1 cellular context compared by ENCODE assay signal in the genomic region with DNA sequence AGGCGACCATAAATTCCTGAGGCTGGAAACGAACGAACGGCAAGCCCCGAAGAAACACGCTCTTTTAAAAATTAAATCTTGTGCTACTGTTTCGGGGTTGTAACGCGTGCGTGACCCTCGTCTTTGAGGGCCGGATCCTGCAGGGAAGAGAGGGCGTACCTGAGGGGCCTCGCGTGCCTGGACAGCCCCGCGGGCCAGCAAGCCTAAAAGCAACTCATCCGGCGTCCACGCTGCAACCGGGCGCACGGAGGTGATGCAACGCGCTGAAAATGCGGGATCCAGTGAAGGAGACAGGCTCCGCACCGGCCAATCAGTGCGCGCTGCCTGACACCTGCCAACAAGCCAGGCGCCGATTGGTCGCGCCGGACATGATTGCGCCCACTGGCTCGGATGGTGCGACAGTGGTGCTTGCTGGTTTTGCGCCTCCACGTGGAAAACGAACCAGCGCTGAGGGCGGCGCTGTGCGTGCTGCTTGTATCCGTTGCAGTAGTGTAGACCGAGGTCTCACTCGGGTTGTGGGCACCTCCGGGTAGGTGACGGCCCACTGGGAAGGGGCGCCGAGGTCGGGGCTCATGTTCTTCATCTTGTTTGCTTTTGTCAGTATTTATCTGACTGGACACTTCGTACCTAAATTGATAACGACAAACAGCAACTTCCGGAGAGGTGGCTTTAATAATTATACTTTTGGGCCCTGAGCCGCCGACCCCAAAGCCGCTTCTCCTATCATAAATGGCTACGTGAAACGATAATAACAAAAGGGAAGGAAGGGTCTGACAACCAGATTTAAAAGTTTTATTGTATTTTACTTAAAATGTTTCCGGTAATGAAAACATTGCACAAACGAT.
TF ChIP-seq lines count a peak whose summit lies in the region.

A gene (minus strand): TSS at position 246 of the 845 bp plus-strand sequence. CDS start 4,278 bp downstream, outside the sequence.

TF ChIP-seq in HEK293, 187 proteins besides CTCF, POLR2A, EP300 and RAD21 (continued from another document and continues in another):
- TF ChIP-seq, protein P1, sequence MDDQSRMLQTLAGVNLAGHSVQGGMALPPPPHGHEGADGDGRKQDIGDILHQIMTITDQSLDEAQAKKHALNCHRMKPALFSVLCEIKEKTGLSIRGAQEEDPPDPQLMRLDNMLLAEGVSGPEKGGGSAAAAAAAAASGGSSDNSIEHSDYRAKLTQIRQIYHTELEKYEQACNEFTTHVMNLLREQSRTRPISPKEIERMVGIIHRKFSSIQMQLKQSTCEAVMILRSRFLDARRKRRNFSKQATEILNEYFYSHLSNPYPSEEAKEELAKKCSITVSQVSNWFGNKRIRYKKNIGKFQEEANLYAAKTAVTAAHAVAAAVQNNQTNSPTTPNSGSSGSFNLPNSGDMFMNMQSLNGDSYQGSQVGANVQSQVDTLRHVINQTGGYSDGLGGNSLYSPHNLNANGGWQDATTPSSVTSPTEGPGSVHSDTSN (CRISPR knock-in tag; IDR thresholded peaks at IDR 0.05) = peak; percentile 94
- no peak for TF ChIP-seq ZNF214 (tag by site-specific recombination; IDR thresholded peaks at IDR 0.05; ENCODE audit: borderline replicate concordance)
- no peak for TF ChIP-seq ZNF785 (tag by site-specific recombination; IDR thresholded peaks at IDR 0.05)
- TF ChIP-seq ZNF140 (tag by site-specific recombination; IDR thresholded peaks at IDR 0.05) = no peak
- no peak for TF ChIP-seq ZNF37A (tag by site-specific recombination; IDR thresholded peaks at IDR 0.05)
- peak; percentile 76 for TF ChIP-seq ZNF600 (tag by site-specific recombination; IDR thresholded peaks at IDR 0.05)
- TF ChIP-seq, protein P2, sequence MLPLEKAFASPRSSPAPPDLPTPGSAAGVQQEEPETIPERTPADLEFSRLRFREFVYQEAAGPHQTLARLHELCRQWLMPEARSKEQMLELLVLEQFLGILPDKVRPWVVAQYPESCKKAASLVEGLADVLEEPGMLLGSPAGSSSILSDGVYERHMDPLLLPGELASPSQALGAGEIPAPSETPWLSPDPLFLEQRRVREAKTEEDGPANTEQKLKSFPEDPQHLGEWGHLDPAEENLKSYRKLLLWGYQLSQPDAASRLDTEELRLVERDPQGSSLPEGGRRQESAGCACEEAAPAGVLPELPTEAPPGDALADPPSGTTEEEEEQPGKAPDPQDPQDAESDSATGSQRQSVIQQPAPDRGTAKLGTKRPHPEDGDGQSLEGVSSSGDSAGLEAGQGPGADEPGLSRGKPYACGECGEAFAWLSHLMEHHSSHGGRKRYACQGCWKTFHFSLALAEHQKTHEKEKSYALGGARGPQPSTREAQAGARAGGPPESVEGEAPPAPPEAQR (tag by site-specific recombination; IDR thresholded peaks at IDR 0.05) = no peak
- TF ChIP-seq, protein P3, sequence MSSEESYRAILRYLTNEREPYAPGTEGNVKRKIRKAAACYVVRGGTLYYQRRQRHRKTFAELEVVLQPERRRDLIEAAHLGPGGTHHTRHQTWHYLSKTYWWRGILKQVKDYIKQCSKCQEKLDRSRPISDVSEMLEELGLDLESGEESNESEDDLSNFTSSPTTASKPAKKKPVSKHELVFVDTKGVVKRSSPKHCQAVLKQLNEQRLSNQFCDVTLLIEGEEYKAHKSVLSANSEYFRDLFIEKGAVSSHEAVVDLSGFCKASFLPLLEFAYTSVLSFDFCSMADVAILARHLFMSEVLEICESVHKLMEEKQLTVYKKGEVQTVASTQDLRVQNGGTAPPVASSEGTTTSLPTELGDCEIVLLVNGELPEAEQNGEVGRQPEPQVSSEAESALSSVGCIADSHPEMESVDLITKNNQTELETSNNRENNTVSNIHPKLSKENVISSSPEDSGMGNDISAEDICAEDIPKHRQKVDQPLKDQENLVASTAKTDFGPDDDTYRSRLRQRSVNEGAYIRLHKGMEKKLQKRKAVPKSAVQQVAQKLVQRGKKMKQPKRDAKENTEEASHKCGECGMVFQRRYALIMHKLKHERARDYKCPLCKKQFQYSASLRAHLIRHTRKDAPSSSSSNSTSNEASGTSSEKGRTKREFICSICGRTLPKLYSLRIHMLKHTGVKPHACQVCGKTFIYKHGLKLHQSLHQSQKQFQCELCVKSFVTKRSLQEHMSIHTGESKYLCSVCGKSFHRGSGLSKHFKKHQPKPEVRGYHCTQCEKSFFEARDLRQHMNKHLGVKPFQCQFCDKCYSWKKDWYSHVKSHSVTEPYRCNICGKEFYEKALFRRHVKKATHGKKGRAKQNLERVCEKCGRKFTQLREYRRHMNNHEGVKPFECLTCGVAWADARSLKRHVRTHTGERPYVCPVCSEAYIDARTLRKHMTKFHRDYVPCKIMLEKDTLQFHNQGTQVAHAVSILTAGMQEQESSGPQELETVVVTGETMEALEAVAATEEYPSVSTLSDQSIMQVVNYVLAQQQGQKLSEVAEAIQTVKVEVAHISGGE (tag by site-specific recombination; conservative IDR thresholded peaks at IDR 0.05; ENCODE audit: low read depth) = peak; percentile 56
- no peak for TF ChIP-seq ZBTB21 (tag by site-specific recombination; IDR thresholded peaks at IDR 0.05)
- peak; percentile 97 for TF ChIP-seq HOXD13 (CRISPR knock-in tag; IDR thresholded peaks at IDR 0.05; ENCODE audit: borderline replicate concordance)
- TF ChIP-seq WT1 (tag by site-specific recombination; IDR thresholded peaks at IDR 0.05) = no peak
- TF ChIP-seq GLIS2 (tag by site-specific recombination; IDR thresholded peaks at IDR 0.05) = no peak
- TF ChIP-seq, protein P4, sequence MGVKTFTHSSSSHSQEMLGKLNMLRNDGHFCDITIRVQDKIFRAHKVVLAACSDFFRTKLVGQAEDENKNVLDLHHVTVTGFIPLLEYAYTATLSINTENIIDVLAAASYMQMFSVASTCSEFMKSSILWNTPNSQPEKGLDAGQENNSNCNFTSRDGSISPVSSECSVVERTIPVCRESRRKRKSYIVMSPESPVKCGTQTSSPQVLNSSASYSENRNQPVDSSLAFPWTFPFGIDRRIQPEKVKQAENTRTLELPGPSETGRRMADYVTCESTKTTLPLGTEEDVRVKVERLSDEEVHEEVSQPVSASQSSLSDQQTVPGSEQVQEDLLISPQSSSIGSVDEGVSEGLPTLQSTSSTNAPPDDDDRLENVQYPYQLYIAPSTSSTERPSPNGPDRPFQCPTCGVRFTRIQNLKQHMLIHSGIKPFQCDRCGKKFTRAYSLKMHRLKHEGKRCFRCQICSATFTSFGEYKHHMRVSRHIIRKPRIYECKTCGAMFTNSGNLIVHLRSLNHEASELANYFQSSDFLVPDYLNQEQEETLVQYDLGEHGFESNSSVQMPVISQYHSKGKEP (tag by site-specific recombination; IDR thresholded peaks at IDR 0.05) = 0 out of 2 replicates have a peak, but pooled peaks have one; percentile 19
- no peak for TF ChIP-seq ZNF623 (tag by site-specific recombination; IDR thresholded peaks at IDR 0.05)
- TF ChIP-seq, protein P5, sequence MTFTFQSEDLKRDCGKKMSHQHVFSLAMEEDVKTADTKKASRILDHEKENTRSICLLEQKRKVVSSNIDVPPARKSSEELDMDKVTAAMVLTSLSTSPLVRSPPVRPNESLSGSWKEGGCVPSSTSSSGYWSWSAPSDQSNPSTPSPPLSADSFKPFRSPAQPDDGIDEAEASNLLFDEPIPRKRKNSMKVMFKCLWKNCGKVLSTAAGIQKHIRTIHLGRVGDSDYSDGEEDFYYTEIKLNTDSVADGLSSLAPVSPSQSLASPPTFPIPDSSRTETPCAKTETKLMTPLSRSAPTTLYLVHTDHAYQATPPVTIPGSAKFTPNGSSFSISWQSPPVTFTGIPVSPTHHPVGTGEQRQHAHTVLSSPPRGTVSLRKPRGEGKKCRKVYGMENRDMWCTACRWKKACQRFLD (tag by site-specific recombination; IDR thresholded peaks at IDR 0.05) = no peak
- no peak for TF ChIP-seq ZNF132 (tag by site-specific recombination; IDR thresholded peaks at IDR 0.05; ENCODE audit: borderline replicate concordance)
- no peak for TF ChIP-seq ZNF501 (tag by site-specific recombination; IDR thresholded peaks at IDR 0.05)
- TF ChIP-seq ZNF561 (tag by site-specific recombination; IDR thresholded peaks at IDR 0.05; ENCODE audit: borderline replicate concordance) = peak; percentile 66; the same call in 1 of the 2 replicates
- TF ChIP-seq ZNF2 (tag by site-specific recombination; IDR thresholded peaks at IDR 0.05) = peak; percentile 62
- peak; percentile 87; the same call in 1 of the 2 replicates for TF ChIP-seq ZEB2 (tag by site-specific recombination; IDR thresholded peaks at IDR 0.05)
- TF ChIP-seq, protein P6, sequence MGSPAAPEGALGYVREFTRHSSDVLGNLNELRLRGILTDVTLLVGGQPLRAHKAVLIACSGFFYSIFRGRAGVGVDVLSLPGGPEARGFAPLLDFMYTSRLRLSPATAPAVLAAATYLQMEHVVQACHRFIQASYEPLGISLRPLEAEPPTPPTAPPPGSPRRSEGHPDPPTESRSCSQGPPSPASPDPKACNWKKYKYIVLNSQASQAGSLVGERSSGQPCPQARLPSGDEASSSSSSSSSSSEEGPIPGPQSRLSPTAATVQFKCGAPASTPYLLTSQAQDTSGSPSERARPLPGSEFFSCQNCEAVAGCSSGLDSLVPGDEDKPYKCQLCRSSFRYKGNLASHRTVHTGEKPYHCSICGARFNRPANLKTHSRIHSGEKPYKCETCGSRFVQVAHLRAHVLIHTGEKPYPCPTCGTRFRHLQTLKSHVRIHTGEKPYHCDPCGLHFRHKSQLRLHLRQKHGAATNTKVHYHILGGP (tag by site-specific recombination; IDR thresholded peaks at IDR 0.05) = no peak
- TF ChIP-seq FEZF1 (tag by site-specific recombination; IDR thresholded peaks at IDR 0.05) = no peak; the same call in 1 of the 2 replicates
- TF ChIP-seq ZNF169 (tag by site-specific recombination; IDR thresholded peaks at IDR 0.05) = no peak
- TF ChIP-seq KLF7 (tag by site-specific recombination; IDR thresholded peaks at IDR 0.05; ENCODE audit: borderline replicate concordance) = no peak
- TF ChIP-seq, protein P7, sequence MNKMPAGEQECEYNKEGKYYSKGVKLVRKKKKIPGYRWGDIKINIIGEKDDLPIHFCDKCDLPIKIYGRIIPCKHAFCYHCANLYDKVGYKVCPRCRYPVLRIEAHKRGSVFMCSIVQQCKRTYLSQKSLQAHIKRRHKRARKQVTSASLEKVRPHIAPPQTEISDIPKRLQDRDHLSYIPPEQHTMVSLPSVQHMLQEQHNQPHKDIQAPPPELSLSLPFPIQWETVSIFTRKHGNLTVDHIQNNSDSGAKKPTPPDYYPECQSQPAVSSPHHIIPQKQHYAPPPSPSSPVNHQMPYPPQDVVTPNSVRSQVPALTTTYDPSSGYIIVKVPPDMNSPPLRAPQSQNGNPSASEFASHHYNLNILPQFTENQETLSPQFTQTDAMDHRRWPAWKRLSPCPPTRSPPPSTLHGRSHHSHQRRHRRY (tag by site-specific recombination; IDR thresholded peaks at IDR 0.05) = no peak
- no peak for TF ChIP-seq ZNF792 (tag by site-specific recombination; IDR thresholded peaks at IDR 0.05)
- TF ChIP-seq ZNF19 (tag by site-specific recombination; IDR thresholded peaks at IDR 0.05; ENCODE audit: low read depth) = no peak
- TF ChIP-seq ZBTB8A (tag by site-specific recombination; IDR thresholded peaks at IDR 0.05) = peak; percentile 83
- no peak for TF ChIP-seq ZNF121 (tag by site-specific recombination; IDR thresholded peaks at IDR 0.05)
- TF ChIP-seq ZNF596 (tag by site-specific recombination; IDR thresholded peaks at IDR 0.05) = no peak
- no peak for TF ChIP-seq ZNF157 (tag by site-specific recombination; IDR thresholded peaks at IDR 0.05)
- 0 out of 2 replicates have a peak, but pooled peaks have one; percentile 42 for TF ChIP-seq KLF8 (tag by site-specific recombination; IDR thresholded peaks at IDR 0.05)
- TF ChIP-seq, protein P8, sequence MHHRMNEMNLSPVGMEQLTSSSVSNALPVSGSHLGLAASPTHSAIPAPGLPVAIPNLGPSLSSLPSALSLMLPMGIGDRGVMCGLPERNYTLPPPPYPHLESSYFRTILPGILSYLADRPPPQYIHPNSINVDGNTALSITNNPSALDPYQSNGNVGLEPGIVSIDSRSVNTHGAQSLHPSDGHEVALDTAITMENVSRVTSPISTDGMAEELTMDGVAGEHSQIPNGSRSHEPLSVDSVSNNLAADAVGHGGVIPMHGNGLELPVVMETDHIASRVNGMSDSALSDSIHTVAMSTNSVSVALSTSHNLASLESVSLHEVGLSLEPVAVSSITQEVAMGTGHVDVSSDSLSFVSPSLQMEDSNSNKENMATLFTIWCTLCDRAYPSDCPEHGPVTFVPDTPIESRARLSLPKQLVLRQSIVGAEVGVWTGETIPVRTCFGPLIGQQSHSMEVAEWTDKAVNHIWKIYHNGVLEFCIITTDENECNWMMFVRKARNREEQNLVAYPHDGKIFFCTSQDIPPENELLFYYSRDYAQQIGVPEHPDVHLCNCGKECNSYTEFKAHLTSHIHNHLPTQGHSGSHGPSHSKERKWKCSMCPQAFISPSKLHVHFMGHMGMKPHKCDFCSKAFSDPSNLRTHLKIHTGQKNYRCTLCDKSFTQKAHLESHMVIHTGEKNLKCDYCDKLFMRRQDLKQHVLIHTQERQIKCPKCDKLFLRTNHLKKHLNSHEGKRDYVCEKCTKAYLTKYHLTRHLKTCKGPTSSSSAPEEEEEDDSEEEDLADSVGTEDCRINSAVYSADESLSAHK (tag by site-specific recombination; IDR thresholded peaks at IDR 0.05) = no peak
- TF ChIP-seq ZNF335 (tag by site-specific recombination; conservative IDR thresholded peaks at IDR 0.05) = peak; percentile 68
- TF ChIP-seq SETDB1 (IDR thresholded peaks at IDR 0.05; ENCODE audit: insufficient read length, low read length) = no peak
- no peak for TF ChIP-seq ZNF677 (tag by site-specific recombination; IDR thresholded peaks at IDR 0.05)
- TF ChIP-seq YY2 (tag by site-specific recombination; IDR thresholded peaks at IDR 0.05) = no peak
- TF ChIP-seq ZBTB17 (tag by site-specific recombination; IDR thresholded peaks at IDR 0.05) = peak; percentile 74
- TF ChIP-seq BCL11B (tag by site-specific recombination; IDR thresholded peaks at IDR 0.05; ENCODE audit: low read depth) = no peak
- peak; percentile 68 for TF ChIP-seq ZNF629 (tag by site-specific recombination; IDR thresholded peaks at IDR 0.05)
- 0 out of 2 replicates have a peak, but pooled peaks have one; percentile 32 for TF ChIP-seq KLF9 (tag by site-specific recombination; IDR thresholded peaks at IDR 0.05; ENCODE audit: low read depth)
- TF ChIP-seq SP2 (tag by site-specific recombination; IDR thresholded peaks at IDR 0.05) = peak; percentile 78
- TF ChIP-seq, protein P9, sequence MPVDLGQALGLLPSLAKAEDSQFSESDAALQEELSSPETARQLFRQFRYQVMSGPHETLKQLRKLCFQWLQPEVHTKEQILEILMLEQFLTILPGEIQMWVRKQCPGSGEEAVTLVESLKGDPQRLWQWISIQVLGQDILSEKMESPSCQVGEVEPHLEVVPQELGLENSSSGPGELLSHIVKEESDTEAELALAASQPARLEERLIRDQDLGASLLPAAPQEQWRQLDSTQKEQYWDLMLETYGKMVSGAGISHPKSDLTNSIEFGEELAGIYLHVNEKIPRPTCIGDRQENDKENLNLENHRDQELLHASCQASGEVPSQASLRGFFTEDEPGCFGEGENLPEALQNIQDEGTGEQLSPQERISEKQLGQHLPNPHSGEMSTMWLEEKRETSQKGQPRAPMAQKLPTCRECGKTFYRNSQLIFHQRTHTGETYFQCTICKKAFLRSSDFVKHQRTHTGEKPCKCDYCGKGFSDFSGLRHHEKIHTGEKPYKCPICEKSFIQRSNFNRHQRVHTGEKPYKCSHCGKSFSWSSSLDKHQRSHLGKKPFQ (tag by site-specific recombination; IDR thresholded peaks at IDR 0.05) = no peak
- no peak for TF ChIP-seq ZNF211 (tag by site-specific recombination; IDR thresholded peaks at IDR 0.05; ENCODE audit: low read depth)
- peak; percentile 70 for TF ChIP-seq ZFHX2 (tag by site-specific recombination; conservative IDR thresholded peaks at IDR 0.05)
- TF ChIP-seq ZNF571 (tag by site-specific recombination; IDR thresholded peaks at IDR 0.05) = no peak
- TF ChIP-seq MZF1 (tag by site-specific recombination; IDR thresholded peaks at IDR 0.05; ENCODE audit: borderline replicate concordance) = no peak
